ENCODE assay signal across 16 cellular contexts in the genomic region with DNA sequence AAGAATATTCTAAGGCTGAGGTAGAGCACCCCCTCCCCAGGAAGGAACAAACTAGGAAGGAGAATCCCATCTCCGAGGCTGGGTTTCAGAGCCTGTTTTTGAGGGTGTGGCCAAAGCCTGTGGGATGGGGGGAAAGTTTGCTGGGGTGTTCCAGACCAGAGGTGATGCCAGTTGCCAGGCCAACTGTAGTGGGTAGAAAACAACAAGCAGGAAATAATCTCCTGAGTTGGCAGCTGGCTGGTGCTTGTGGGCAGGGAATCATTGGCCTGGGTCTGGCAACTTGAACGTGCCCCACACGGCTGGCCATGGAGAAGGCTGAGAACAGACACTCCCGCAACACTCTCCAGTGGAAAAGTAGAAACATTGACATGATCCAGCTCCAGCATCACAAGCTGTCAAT.
DNase-seq lines count a peak whose midpoint lies in the region; ATAC-seq and TF ChIP-seq lines count a peak whose summit lies in the region.
"Had no signal": no experiment of that assay in that cellular context is flagged by ENCODE, and none has a peak within 500 bp of the region (broad histone marks: within the 10 kb centered on the region; RNA-seq: fewer than 3 reads in every experiment).

No MANE protein-coding gene starts in this region.

- no peaks in the 10 kb centered on the region for H3K79me1 ChIP-seq in mesendoderm (ENCODE audit: low read length)

- H2BK120ac ChIP-seq in mesendoderm (ENCODE audit: low read depth, low read length), result no peak overlapping the region

- no peak overlapping the region for H3K4me3 ChIP-seq in mucosa of descending colon
- H3K4me3 ChIP-seq in mesendoderm (ENCODE audit: low read length), result no peak overlapping the region
- no peak overlapping the region for H3K4me3 ChIP-seq in heart left ventricle

- H3K56ac ChIP-seq in mesendoderm (ENCODE audit: low read length), result no peak overlapping the region

- no peak overlapping the region for H3K9ac ChIP-seq in mesendoderm (ENCODE audit: low read length)

- no peaks in the 10 kb centered on the region for H3K9me3 ChIP-seq in mucosa of descending colon
- no peaks in the 10 kb centered on the region for H3K9me3 ChIP-seq in heart left ventricle
- H3K9me3 ChIP-seq: BE2C had no signal

- H4K5ac ChIP-seq in mesendoderm (ENCODE audit: low read length), result no peak overlapping the region

- intact Hi-C loops in Calu3 (cut with micrococcal nuclease; ENCODE audit: unreplicated experiment), result no loop called here
- intact Hi-C loops in activated T-helper 2 cell treated with anti-CD3 and anti-CD28 coated beads, Interferon-gamma antibody, Interleukin-2, Interleukin-4, amounts not matched to agents 10 μg/mL and 5 μg/mL and 100 μg/mL, durations not matched to agents 14 hours and 24 hours and 36 hours (cut with micrococcal nuclease), result loop anchor here (1.0 to 2.0 kb wide), 3 partner anchors 19 to 30 kb away; no protein-coding TSS in a partner anchor
- intact Hi-C loops in mucosa of descending colon (cut with DNase I, micrococcal nuclease), result no loop called here
- intact Hi-C loops in heart left ventricle (cut with DNase I), result no loop called here

- H3K4me1 Mint-ChIP-seq in Calu3 (ENCODE audit: low read depth, unreplicated experiment), result peaks cover 15% of the 10 kb centered on the region
- H3K4me1 Mint-ChIP-seq in activated T-helper 2 cell treated with anti-CD3 and anti-CD28 coated beads, Interferon-gamma antibody, Interleukin-2, Interleukin-4, amounts not matched to agents 10 μg/mL and 5 μg/mL and 100 μg/mL, durations not matched to agents 14 hours and 24 hours and 36 hours (ENCODE audit: low read depth), result peaks cover 33% of the 10 kb centered on the region
- peaks cover 3% of the 10 kb centered on the region for H3K4me1 Mint-ChIP-seq in stimulated activated naive CD8-positive, alpha-beta T cell treated with anti-CD3 and anti-CD28 coated beads, Interleukin-15, amount 100 ng/mL, for 72 hours
- H3K4me1 Mint-ChIP-seq: H9 had no signal

- ATAC-seq in mucosa of descending colon (peak; percentile 32), heart left ventricle (no peak)
- no peak for ATAC-seq in stimulated activated naive CD8-positive, alpha-beta T cell treated with anti-CD3 and anti-CD28 coated beads, Interleukin-15, amount 100 ng/mL, for 72 hours

- no peak for TF ChIP-seq POLR2A in heart left ventricle (IDR thresholded peaks at IDR 0.05)

- H4K8ac ChIP-seq in mesendoderm (ENCODE audit: low read depth, low read length), result no peak overlapping the region

- no peak overlapping the region for H3K18ac ChIP-seq in mesendoderm (ENCODE audit: low read length)

- peak overlapping the region; percentile 71 for H3K27ac Mint-ChIP-seq in Calu3 (ENCODE audit: unreplicated experiment)
- peak overlapping the region; percentile 43 for H3K27ac Mint-ChIP-seq in activated T-helper 2 cell treated with anti-CD3 and anti-CD28 coated beads, Interferon-gamma antibody, Interleukin-2, Interleukin-4, amounts not matched to agents 10 μg/mL and 5 μg/mL and 100 μg/mL, durations not matched to agents 14 hours and 24 hours and 36 hours
- H3K27ac Mint-ChIP-seq in stimulated activated naive CD8-positive, alpha-beta T cell treated with anti-CD3 and anti-CD28 coated beads, Interleukin-15, amount 100 ng/mL, for 72 hours, result no peak overlapping the region
- H3K27ac Mint-ChIP-seq: H9 had no signal

- H3K27me3 Mint-ChIP-seq in Calu3 (ENCODE audit: unreplicated experiment), result no peaks in the 10 kb centered on the region
- H3K27me3 Mint-ChIP-seq in activated T-helper 2 cell treated with anti-CD3 and anti-CD28 coated beads, Interferon-gamma antibody, Interleukin-2, Interleukin-4, amounts not matched to agents 10 μg/mL and 5 μg/mL and 100 μg/mL, durations not matched to agents 14 hours and 24 hours and 36 hours (ENCODE audit: low read depth), result no peaks in the 10 kb centered on the region
- no peaks in the 10 kb centered on the region for H3K27me3 Mint-ChIP-seq in stimulated activated naive CD8-positive, alpha-beta T cell treated with anti-CD3 and anti-CD28 coated beads, Interleukin-15, amount 100 ng/mL, for 72 hours
- H3K27me3 Mint-ChIP-seq: CD4-positive, alpha-beta memory T cell had no signal

- BruUV-seq in Calu3 (replicated peaks; lab: Mats Ljungman, UMichigan), result no TSS peak

- H3K4ac ChIP-seq in mesendoderm (ENCODE audit: low read depth, low read length), result no peak overlapping the region

- no peak overlapping the region for H3K4me3 Mint-ChIP-seq in Calu3 (ENCODE audit: low read depth, unreplicated experiment)
- H3K4me3 Mint-ChIP-seq in activated T-helper 2 cell treated with anti-CD3 and anti-CD28 coated beads, Interferon-gamma antibody, Interleukin-2, Interleukin-4, amounts not matched to agents 10 μg/mL and 5 μg/mL and 100 μg/mL, durations not matched to agents 14 hours and 24 hours and 36 hours (ENCODE audit: low read depth), result no peak overlapping the region
- no peak overlapping the region for H3K4me3 Mint-ChIP-seq in stimulated activated naive CD8-positive, alpha-beta T cell treated with anti-CD3 and anti-CD28 coated beads, Interleukin-15, amount 100 ng/mL, for 72 hours
- H3K4me3 Mint-ChIP-seq: CD4-positive, alpha-beta memory T cell; H9 had no signal

- peaks cover 3% of the 10 kb centered on the region for H3K36me3 Mint-ChIP-seq in Calu3 (ENCODE audit: insufficient read depth, unreplicated experiment)
- H3K36me3 Mint-ChIP-seq in activated T-helper 2 cell treated with anti-CD3 and anti-CD28 coated beads, Interferon-gamma antibody, Interleukin-2, Interleukin-4, amounts not matched to agents 10 μg/mL and 5 μg/mL and 100 μg/mL, durations not matched to agents 14 hours and 24 hours and 36 hours (ENCODE audit: low read depth), result peaks cover 9% of the 10 kb centered on the region

- TF ChIP-seq CTCF in Calu3 (IDR thresholded peaks at IDR 0.05; ENCODE audit: unreplicated experiment) (no peak), mucosa of descending colon (IDR thresholded peaks at IDR 0.05) (no peak), heart left ventricle (IDR thresholded peaks at IDR 0.05) (no peak)

- no peaks in the 10 kb centered on the region for H3K9me3 Mint-ChIP-seq in Calu3 (ENCODE audit: low read depth, unreplicated experiment)
- peaks cover 10% of the 10 kb centered on the region for H3K9me3 Mint-ChIP-seq in activated T-helper 2 cell treated with anti-CD3 and anti-CD28 coated beads, Interferon-gamma antibody, Interleukin-2, Interleukin-4, amounts not matched to agents 10 μg/mL and 5 μg/mL and 100 μg/mL, durations not matched to agents 14 hours and 24 hours and 36 hours
- peaks cover 11% of the 10 kb centered on the region in 2 donors for H3K9me3 Mint-ChIP-seq in stimulated activated naive CD8-positive, alpha-beta T cell treated with anti-CD3 and anti-CD28 coated beads, Interleukin-15, amount 100 ng/mL, for 72 hours
- H3K9me3 Mint-ChIP-seq: H9 had no signal

- peak; percentile 50 for DNase-seq in Calu3
- DNase-seq in DMS153 (lab: John Stamatoyannopoulos, UW), result peak; percentile 17
- no peak for DNase-seq in activated T-helper 2 cell treated with anti-CD3 and anti-CD28 coated beads, Interferon-gamma antibody, Interleukin-2, Interleukin-4, amounts not matched to agents 10 μg/mL and 5 μg/mL and 100 μg/mL, durations not matched to agents 14 hours and 24 hours and 36 hours (ENCODE audit: low spot score)
- DNase-seq in mucosa of descending colon, result no peak
- DNase-seq in stimulated activated naive CD8-positive, alpha-beta T cell treated with anti-CD3 and anti-CD28 coated beads, Interleukin-15, amount 100 ng/mL, for 72 hours, result no peak
- no peak for DNase-seq in mesendoderm
- DNase-seq in heart left ventricle, result no peak
- DNase-seq: BE2C; CD4-positive, alpha-beta memory T cell; EL; H9; MV-4-11; NCI-H1436 treated with DMSO at 0.1 percent for 48 hours; NCI-H345; NCI-H774; RPMI8226 had no signal

- no peak overlapping the region for H2BK5ac ChIP-seq in mesendoderm (ENCODE audit: low read length)

- H2BK15ac ChIP-seq in mesendoderm (replicated peaks; ENCODE audit: low read depth), result no peak overlapping the region

- H3K36me3 ChIP-seq in mucosa of descending colon (ENCODE audit: low read depth) (no peaks in the 10 kb centered on the region), mesendoderm (ENCODE audit: control insufficient read depth, insufficient read depth, low read length) (no peaks in the 10 kb centered on the region), heart left ventricle (no peaks in the 10 kb centered on the region)
- H3K36me3 ChIP-seq: BE2C had no signal

- H3K4me2 ChIP-seq in mesendoderm (ENCODE audit: low read length), result no peak overlapping the region

- no CpG with 5 or more reads among the region's 4 CpGs for WGBS in mesendoderm (ENCODE audit: extremely low coverage, insufficient coverage, low lambda C conversion rate)
- WGBS in heart left ventricle, 4 donors, result 68 to 80% (median 77%) methylated on average over 4 of the region's 4 CpGs

- CTCF ChIA-PET in Calu3 (lab: Charles Lee), result no interaction called here

- no peak overlapping the region for H2AK5ac ChIP-seq in mesendoderm (ENCODE audit: low read length)

- H3K27me3 ChIP-seq in mesendoderm (ENCODE audit: insufficient read depth, low read length, poor library complexity) (no peaks in the 10 kb centered on the region), heart left ventricle (no peaks in the 10 kb centered on the region)
- H3K27me3 ChIP-seq: BE2C had no signal

- H3K4me1 ChIP-seq in mucosa of descending colon (ENCODE audit: low read depth), result no peaks in the 10 kb centered on the region
- H3K4me1 ChIP-seq in mesendoderm (ENCODE audit: control insufficient read depth, low read depth, low read length), result no peaks in the 10 kb centered on the region
- H3K4me1 ChIP-seq in heart left ventricle, result no peaks in the 10 kb centered on the region
- H3K4me1 ChIP-seq: BE2C had no signal

- H3K27ac ChIP-seq in mesendoderm (ENCODE audit: low read depth, low read length) (no peak overlapping the region), heart left ventricle (no peak overlapping the region)

- no peaks in the 10 kb centered on the region for H3K79me2 ChIP-seq in mesendoderm (ENCODE audit: control insufficient read depth, insufficient read depth, low read length)

- no peak overlapping the region for H3K23ac ChIP-seq in mesendoderm (ENCODE audit: low read length)

Comparison
In these comparisons a context has a peak if more than half of its experiments do, and no peak if none do; other contexts are left out.
1. DNase-seq: peak in Calu3 (single experiment) and DMS153 (single experiment); none in activated T-helper 2 cell treated with anti-CD3 and anti-CD28 coated beads, Interferon-gamma antibody, Interleukin-2, Interleukin-4, amounts not matched to agents 10 μg/mL and 5 μg/mL and 100 μg/mL, durations not matched to agents 14 hours and 24 hours and 36 hours (single experiment), mucosa of descending colon (0 of 3), stimulated activated naive CD8-positive, alpha-beta T cell treated with anti-CD3 and anti-CD28 coated beads, Interleukin-15, amount 100 ng/mL, for 72 hours (0 of 2), mesendoderm (single experiment) and heart left ventricle (0 of 5).
2. H3K27ac Mint-ChIP-seq: peak in Calu3 (single experiment) and activated T-helper 2 cell treated with anti-CD3 and anti-CD28 coated beads, Interferon-gamma antibody, Interleukin-2, Interleukin-4, amounts not matched to agents 10 μg/mL and 5 μg/mL and 100 μg/mL, durations not matched to agents 14 hours and 24 hours and 36 hours (single experiment); none in stimulated activated naive CD8-positive, alpha-beta T cell treated with anti-CD3 and anti-CD28 coated beads, Interleukin-15, amount 100 ng/mL, for 72 hours (0 of 2).